In the genomic region with DNA sequence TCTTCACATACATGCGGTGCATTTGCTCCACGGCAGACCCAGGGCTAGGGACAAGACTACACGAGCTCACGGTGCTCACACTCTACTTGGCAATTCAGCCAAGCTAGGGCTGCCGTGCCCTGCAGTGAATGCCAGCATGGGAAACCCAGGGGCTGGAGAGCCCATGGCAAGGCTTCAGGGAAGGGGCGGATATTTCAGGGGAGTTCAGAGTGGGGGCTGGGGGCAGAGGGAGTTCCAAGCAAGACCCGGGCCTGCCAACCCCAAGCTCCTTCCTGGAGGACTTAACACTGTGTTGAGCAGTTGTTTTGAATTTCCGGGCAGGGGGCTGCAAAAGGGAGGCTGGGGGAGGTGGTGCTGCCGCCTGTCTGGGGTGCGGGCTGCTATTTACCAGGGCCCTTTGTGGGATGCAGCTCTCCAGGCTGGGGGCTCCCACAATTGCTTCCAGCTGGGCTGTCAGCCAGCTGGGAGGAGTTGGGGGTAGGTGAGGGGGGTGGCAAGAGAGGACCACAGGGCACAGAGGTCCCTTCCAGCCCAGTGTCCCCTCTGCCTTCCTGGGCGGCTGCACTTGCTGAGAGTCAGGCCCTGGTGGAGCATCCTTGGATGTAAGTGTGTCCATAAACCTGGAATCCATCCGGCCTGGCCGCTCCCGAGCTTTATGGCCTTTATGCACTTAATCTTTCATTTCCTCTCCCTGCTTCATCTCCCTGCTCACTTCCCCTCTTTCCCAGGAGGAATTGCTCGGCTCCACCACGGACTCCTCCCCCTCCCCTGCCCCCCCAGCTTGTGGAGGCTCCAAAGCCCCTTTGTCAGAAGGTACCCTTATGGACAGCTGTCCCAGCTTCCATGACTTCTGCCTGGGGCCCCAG, we compare ENCODE assay signal across 18 cellular contexts. TPM values are rescaled to one million over a fixed set of nuclear protein-coding genes. Genes with fewer than 3 reads are reported as not detected.
A peak's percentile ranks its signal among the peaks of the same experiment; 100 is the strongest.
DNase-seq lines count a peak whose midpoint lies in the region; ATAC-seq, FAIRE-seq and TF ChIP-seq lines count a peak whose summit lies in the region.
"Had no signal": no experiment of that assay in that cellular context is flagged by ENCODE, and none has a peak within 500 bp of the region (broad histone marks: within the 10 kb centered on the region; RNA-seq: fewer than 3 reads in every experiment).

No MANE protein-coding gene starts in this region.

- no peaks in the 10 kb centered on the region for H3K79me1 ChIP-seq in mesenchymal stem cell (replicated peaks; ENCODE audit: low read length, poor library complexity, severe bottlenecking)

- H2BK5ac ChIP-seq in mesenchymal stem cell (ENCODE audit: low read depth, low read length, poor library complexity, severe bottlenecking), result no peak overlapping the region

- peak overlapping the region; percentile 71 for H2BK120ac ChIP-seq in mesenchymal stem cell (ENCODE audit: low read depth, low read length)

- peaks cover 43% of the 10 kb centered on the region for H3K4me1 Mint-ChIP-seq in activated naive CD4-positive, alpha-beta T cell treated with anti-CD3 and anti-CD28 coated beads, Interleukin-2, amount 50 U/mL, for 24 hours
- peaks cover 47% of the 10 kb centered on the region for H3K4me1 Mint-ChIP-seq in activated CD8-positive, alpha-beta T cell treated with anti-CD3 and anti-CD28 coated beads for 36 hours (ENCODE audit: low read depth)
- peaks cover 69% of the 10 kb centered on the region for H3K4me1 Mint-ChIP-seq in stimulated activated effector memory CD8-positive, alpha-beta T cell treated with anti-CD3 and anti-CD28 coated beads, Interleukin-12 subunit alpha, Interleukin-12 subunit beta, amount 100 ng/mL, for 72 hours

- no peak overlapping the region for H3K23ac ChIP-seq in mesenchymal stem cell (ENCODE audit: low read length in 2 of 2)

- H3K4me3 ChIP-seq in mesenchymal stem cell (ENCODE audit: insufficient read depth in 1 of 2, low read depth in 1 of 2, low read length in 2 of 2), result peak overlapping the region in 1 of 2 experiments; percentile 26
- H3K4me3 ChIP-seq: esophagus muscularis mucosa had no signal

- H3K14ac ChIP-seq in mesenchymal stem cell (ENCODE audit: low read length in 2 of 2), result peak overlapping the region in 1 of 2 experiments; percentile 63

- no peak for FAIRE-seq in RCC 7860 (lab: Jason Lieb, UNC)
- FAIRE-seq: astrocyte, D721Med, H54 had no signal

- H3K27me3 Mint-ChIP-seq in activated naive CD4-positive, alpha-beta T cell treated with anti-CD3 and anti-CD28 coated beads, Interleukin-2, amount 50 U/mL, for 24 hours, result no peaks in the 10 kb centered on the region
- H3K27me3 Mint-ChIP-seq in activated CD8-positive, alpha-beta T cell treated with anti-CD3 and anti-CD28 coated beads for 36 hours, result no peaks in the 10 kb centered on the region
- H3K27me3 Mint-ChIP-seq: activated CD4-positive, alpha-beta T cell treated with anti-CD3 and anti-CD28 coated beads for 36 hours had no signal

- no peak overlapping the region for H3K4me2 ChIP-seq in mesenchymal stem cell (ENCODE audit: low read length, poor library complexity, severe bottlenecking)

- peak overlapping the region; percentile 32 to 85 for H3K4ac ChIP-seq in mesenchymal stem cell (ENCODE audit: low read depth in 1 of 2, low read length in 2 of 2)

- WGBS in mesenchymal stem cell, result 51% methylated on average over 16 of the region's 16 CpGs

- no peak for TF ChIP-seq CTCF in activated CD8-positive, alpha-beta T cell treated with anti-CD3 and anti-CD28 coated beads for 36 hours (IDR thresholded peaks at IDR 0.05)

- H3K36me3 ChIP-seq in mesenchymal stem cell (ENCODE audit: control insufficient read depth in 1 of 2, insufficient read depth in 2 of 2, low read depth in 1 of 2, low read length in 2 of 2), result no peaks in the 10 kb centered on the region
- H3K36me3 ChIP-seq: esophagus muscularis mucosa had no signal

- no peak overlapping the region for H2AK5ac ChIP-seq in mesenchymal stem cell (ENCODE audit: low read length, severe bottlenecking)

- no peaks in the 10 kb centered on the region for H3K9me3 Mint-ChIP-seq in activated naive CD4-positive, alpha-beta T cell treated with anti-CD3 and anti-CD28 coated beads, Interleukin-2, amount 50 U/mL, for 24 hours
- H3K9me3 Mint-ChIP-seq in activated naive CD4-positive, alpha-beta T cell treated with anti-CD3 and anti-CD28 coated beads, Interleukin-2, amount 50 U/mL, for 72 hours, result no peaks in the 10 kb centered on the region
- H3K9me3 Mint-ChIP-seq in activated CD8-positive, alpha-beta T cell treated with anti-CD3 and anti-CD28 coated beads for 36 hours, result no peaks in the 10 kb centered on the region
- no peaks in the 10 kb centered on the region for H3K9me3 Mint-ChIP-seq in stimulated activated effector memory CD8-positive, alpha-beta T cell treated with anti-CD3 and anti-CD28 coated beads, Interleukin-12 subunit alpha, Interleukin-12 subunit beta, amount 100 ng/mL, for 72 hours

- H3K4me1 ChIP-seq in mesenchymal stem cell (ENCODE audit: control insufficient read depth, insufficient read depth, low read depth, low read length), result peaks cover 10% of the 10 kb centered on the region

- H3K9ac ChIP-seq in mesenchymal stem cell (ENCODE audit: low read length), result no peak overlapping the region

- no peak overlapping the region for H3K27ac ChIP-seq in mesenchymal stem cell (ENCODE audit: low read length, poor library complexity, severe bottlenecking)
- H3K27ac ChIP-seq: esophagus muscularis mucosa had no signal

- peak overlapping the region; percentile 75 to 76 for H2BK12ac ChIP-seq in mesenchymal stem cell (ENCODE audit: low read length in 2 of 2)

- H3K4me3 Mint-ChIP-seq in activated naive CD4-positive, alpha-beta T cell treated with anti-CD3 and anti-CD28 coated beads, Interleukin-2, amount 50 U/mL, for 24 hours, result no peak overlapping the region
- no peak overlapping the region for H3K4me3 Mint-ChIP-seq in activated CD8-positive, alpha-beta T cell treated with anti-CD3 and anti-CD28 coated beads for 36 hours
- no peak overlapping the region for H3K4me3 Mint-ChIP-seq in stimulated activated effector memory CD8-positive, alpha-beta T cell treated with anti-CD3 and anti-CD28 coated beads, Interleukin-12 subunit alpha, Interleukin-12 subunit beta, amount 100 ng/mL, for 72 hours
- H3K4me3 Mint-ChIP-seq: activated CD4-positive, alpha-beta T cell treated with anti-CD3 and anti-CD28 coated beads for 36 hours had no signal

- POLR2A ChIA-PET in activated CD8-positive, alpha-beta T cell treated with anti-CD3 and anti-CD28 coated beads for 36 hours (lab: Charles Lee), result interaction anchor here (0.7 to 1.4 kb wide), 5 partner anchors 13 to 49 kb away, joined by 3 read pairs; no protein-coding TSS in a partner anchor

- no peak for DNase-seq in activated naive CD4-positive, alpha-beta T cell treated with anti-CD3 and anti-CD28 coated beads, Interleukin-2, amount 50 U/mL, for 72 hours (ENCODE audit: low spot score in 2 of 2)
- DNase-seq in activated CD8-positive, alpha-beta T cell treated with anti-CD3 and anti-CD28 coated beads for 36 hours, result no peak
- DNase-seq in mesenchymal stem cell, result no peak
- no peak for DNase-seq in stimulated activated effector memory CD8-positive, alpha-beta T cell treated with anti-CD3 and anti-CD28 coated beads, Interleukin-12 subunit alpha, Interleukin-12 subunit beta, amount 100 ng/mL, for 72 hours (ENCODE audit: low spot score in 2 of 2)
- DNase-seq in RCC 7860 (ENCODE audit: low spot score), result no peak
- no peak for DNase-seq in NCI-H187 treated with DMSO at 0.1 percent for 48 hours (lab: John Stamatoyannopoulos, UW)
- no peak for DNase-seq in kidney glomerular epithelial cell (lab: John Stamatoyannopoulos, UW)
- DNase-seq: activated CD4-positive, alpha-beta T cell treated with anti-CD3 and anti-CD28 coated beads for 36 hours; GF-D8; immature natural killer cell; Kasumi-1; NCI-H1105 treated with DMSO at 0.1 percent for 48 hours; SHP77 treated with DMSO at 0.1 percent for 48 hours had no signal

- CTCF ChIA-PET in activated CD8-positive, alpha-beta T cell treated with anti-CD3 and anti-CD28 coated beads for 36 hours (lab: Charles Lee), result interaction anchor here (1.0 to 1.3 kb wide), 2 partner anchors 10 to 280 kb away, joined by 3 to 5 read pairs; no protein-coding TSS in a partner anchor

- H3K9me3 ChIP-seq in mesenchymal stem cell (ENCODE audit: control insufficient read depth, low read length), result no peaks in the 10 kb centered on the region
- H3K9me3 ChIP-seq: esophagus muscularis mucosa had no signal

- peak overlapping the region; percentile 99 for H4K91ac ChIP-seq in mesenchymal stem cell (ENCODE audit: low read length)

- no peak for ATAC-seq in activated naive CD4-positive, alpha-beta T cell treated with anti-CD3 and anti-CD28 coated beads, Interleukin-2, amount 50 U/mL, for 72 hours
- ATAC-seq in activated CD8-positive, alpha-beta T cell treated with anti-CD3 and anti-CD28 coated beads for 36 hours, result no peak
- no peak for ATAC-seq in stimulated activated effector memory CD8-positive, alpha-beta T cell treated with anti-CD3 and anti-CD28 coated beads, Interleukin-12 subunit alpha, Interleukin-12 subunit beta, amount 100 ng/mL, for 72 hours
- ATAC-seq: activated CD4-positive, alpha-beta T cell treated with anti-CD3 and anti-CD28 coated beads for 36 hours had no signal

- peak overlapping the region; percentile 3 for H2AFZ ChIP-seq in mesenchymal stem cell (ENCODE audit: low read depth, low read length)

- H4K8ac ChIP-seq in mesenchymal stem cell (ENCODE audit: low read length), result peak overlapping the region; percentile 74

- intact Hi-C loops in activated CD8-positive, alpha-beta T cell treated with anti-CD3 and anti-CD28 coated beads for 36 hours (cut with micrococcal nuclease), result no loop called here

- peak overlapping the region; percentile 30 for H3K27ac Mint-ChIP-seq in activated naive CD4-positive, alpha-beta T cell treated with anti-CD3 and anti-CD28 coated beads, Interleukin-2, amount 50 U/mL, for 24 hours
- peak overlapping the region in 1 of 2 donors; percentile 21 for H3K27ac Mint-ChIP-seq in activated naive CD4-positive, alpha-beta T cell treated with anti-CD3 and anti-CD28 coated beads, Interleukin-2, amount 50 U/mL, for 72 hours
- H3K27ac Mint-ChIP-seq in activated CD8-positive, alpha-beta T cell treated with anti-CD3 and anti-CD28 coated beads for 36 hours, result peak overlapping the region; percentile 65
- peak overlapping the region; percentile 72 for H3K27ac Mint-ChIP-seq in stimulated activated effector memory CD8-positive, alpha-beta T cell treated with anti-CD3 and anti-CD28 coated beads, Interleukin-12 subunit alpha, Interleukin-12 subunit beta, amount 100 ng/mL, for 72 hours
- H3K27ac Mint-ChIP-seq: activated CD4-positive, alpha-beta T cell treated with anti-CD3 and anti-CD28 coated beads for 36 hours had no signal

- no peaks in the 10 kb centered on the region for H3K36me3 Mint-ChIP-seq in activated naive CD4-positive, alpha-beta T cell treated with anti-CD3 and anti-CD28 coated beads, Interleukin-2, amount 50 U/mL, for 24 hours
- no peaks in the 10 kb centered on the region for H3K36me3 Mint-ChIP-seq in activated naive CD4-positive, alpha-beta T cell treated with anti-CD3 and anti-CD28 coated beads, Interleukin-2, amount 50 U/mL, for 72 hours
- no peaks in the 10 kb centered on the region for H3K36me3 Mint-ChIP-seq in activated CD8-positive, alpha-beta T cell treated with anti-CD3 and anti-CD28 coated beads for 36 hours (ENCODE audit: low read depth)
- H3K36me3 Mint-ChIP-seq in stimulated activated effector memory CD8-positive, alpha-beta T cell treated with anti-CD3 and anti-CD28 coated beads, Interleukin-12 subunit alpha, Interleukin-12 subunit beta, amount 100 ng/mL, for 72 hours, result peaks cover 4% of the 10 kb centered on the region

- H3K18ac ChIP-seq in mesenchymal stem cell (ENCODE audit: low read depth in 1 of 2, low read length in 2 of 2), result peak overlapping the region; percentile 52 to 91

- peak overlapping the region; percentile 73 for H2BK15ac ChIP-seq in mesenchymal stem cell (ENCODE audit: low read depth, poor library complexity, severe bottlenecking)

- no peaks in the 10 kb centered on the region for H3K27me3 ChIP-seq in mesenchymal stem cell (ENCODE audit: control insufficient read depth in 1 of 2, insufficient read depth in 1 of 2, low read length in 2 of 2)
- H3K27me3 ChIP-seq: esophagus muscularis mucosa had no signal

RNA-seq across cellular contexts. Expression of a gene that starts 55.8 kb away (rescaled TPM):
- 10 to 100 TPM; 66.1 to 80.4 TPM for total RNA-seq in activated naive CD4-positive, alpha-beta T cell treated with anti-CD3 and anti-CD28 coated beads, Interleukin-2, amount 50 U/mL, for 72 hours
- 10 to 100 TPM; 62.6 to 67.8 TPM for total RNA-seq in activated CD8-positive, alpha-beta T cell treated with anti-CD3 and anti-CD28 coated beads for 36 hours
- polyA plus RNA-seq in mesenchymal stem cell (2013, experiment 1 of 2), result 114 TPM
- 112 TPM for polyA plus RNA-seq in mesenchymal stem cell (2013, experiment 2 of 2)
